30 cellular contexts compared by ENCODE assay signal in the genomic region with DNA sequence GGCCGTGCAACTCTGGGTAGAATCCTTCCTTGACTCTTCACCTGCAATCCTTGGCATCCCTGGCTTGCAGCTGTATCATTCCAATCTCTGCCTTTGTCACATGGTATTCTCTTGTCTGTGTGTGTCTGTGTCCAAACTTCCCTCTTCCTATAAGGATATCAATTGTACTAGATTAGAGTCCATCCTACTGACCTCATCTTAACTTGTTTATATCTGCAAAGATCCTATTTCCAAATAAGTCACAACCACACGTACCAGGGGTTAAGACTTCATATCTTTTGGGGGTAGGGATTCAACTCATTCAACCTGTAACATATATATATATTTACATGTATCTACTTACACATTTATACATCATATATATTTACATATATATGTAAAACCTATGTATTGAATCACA.
"Had no signal": no experiment of that assay in that cellular context is flagged by ENCODE, and none has a peak within 500 bp of the region (broad histone marks: within the 10 kb centered on the region; RNA-seq: fewer than 3 reads in every experiment).

No MANE protein-coding gene starts in this region.

- H3K4me3 ChIP-seq: adrenal gland, body of pancreas, esophagus muscularis mucosa had no signal

- H3K9me3 ChIP-seq: adrenal gland, body of pancreas, esophagus muscularis mucosa had no signal

- DNase-seq: activated B cell treated with CpG ODN at 0.5 μM for 24 hours; activated CD4-positive, alpha-beta memory T cell treated with anti-CD3 and anti-CD28 coated beads for 36 hours; activated CD4-positive, alpha-beta T cell treated with anti-CD3 and anti-CD28 coated beads for 36 hours; activated CD4-positive, alpha-beta T cell treated with anti-CD3 and anti-CD28 coated beads, Interleukin-2, amount 10 ng/mL, durations not matched to agents 24 days and 14 days; activated CD4-positive, CD25-positive, alpha-beta regulatory T cell treated with anti-CD3 and anti-CD28 coated beads, Interleukin-2, amount 50 U/mL, for 72 hours; activated CD8-positive, alpha-beta memory T cell treated with anti-CD3 and anti-CD28 coated beads, Interleukin-2, amount 10 ng/mL, durations not matched to agents 7 days and 5 days; activated CD8-positive, alpha-beta memory T cell treated with anti-CD3 and anti-CD28 coated beads, Interleukin-2, amount 50 U/mL, for 4 hours; activated CD8-positive, alpha-beta T cell treated with anti-CD3 and anti-CD28 coated beads, Interleukin-2, amount 10 ng/mL, durations not matched to agents 7 days and 5 days; activated effector memory CD4-positive, alpha-beta T cell treated with anti-CD3 and anti-CD28 coated beads, Interleukin-2, amount 50 U/mL, for 16 hours; activated naive CD4-positive, alpha-beta T cell treated with anti-CD3 and anti-CD28 coated beads for 36 hours; activated naive CD8-positive, alpha-beta T cell treated with anti-CD3 and anti-CD28 coated beads for 36 hours; activated naive CD8-positive, alpha-beta T cell treated with anti-CD3 and anti-CD28 coated beads, Interleukin-2, amount 50 U/mL, for 24 hours; activated T-cell treated with anti-CD3 and anti-CD28 coated beads, Interleukin-2, amount 50 U/mL, for 1 hour; activated T-cell treated with anti-CD3 and anti-CD28 coated beads, Interleukin-2, amount 50 U/mL, for 48 hours; adrenal gland; amygdala; aorta; body of pancreas; caudate nucleus; cortex of kidney; dermis blood vessel endothelial cell; effector CD4-positive, alpha-beta T cell; effector memory CD8-positive, alpha-beta T cell; erythroblast; foreskin fibroblast; head of caudate nucleus; T-cell; T1000; WERI-Rb-1 had no signal

- H3K27ac ChIP-seq: adrenal gland, body of pancreas, esophagus muscularis mucosa, WERI-Rb-1 had no signal

- H3K27me3 ChIP-seq: adrenal gland, body of pancreas, esophagus muscularis mucosa had no signal

- H3K36me3 ChIP-seq: adrenal gland, esophagus muscularis mucosa, WERI-Rb-1 had no signal

- ATAC-seq: activated CD4-positive, alpha-beta T cell treated with anti-CD3 and anti-CD28 coated beads for 36 hours; activated CD8-positive, alpha-beta memory T cell treated with anti-CD3 and anti-CD28 coated beads, Interleukin-2, amount 10 ng/mL, durations not matched to agents 7 days and 5 days; activated CD8-positive, alpha-beta T cell treated with anti-CD3 and anti-CD28 coated beads, Interleukin-2, amount 10 ng/mL, durations not matched to agents 7 days and 5 days; activated naive CD8-positive, alpha-beta T cell treated with anti-CD3 and anti-CD28 coated beads, Interleukin-2, amount 50 U/mL, for 24 hours; body of pancreas; effector memory CD8-positive, alpha-beta T cell; T-cell had no signal
